7 cellular contexts compared by ENCODE assay signal in the genomic region with DNA sequence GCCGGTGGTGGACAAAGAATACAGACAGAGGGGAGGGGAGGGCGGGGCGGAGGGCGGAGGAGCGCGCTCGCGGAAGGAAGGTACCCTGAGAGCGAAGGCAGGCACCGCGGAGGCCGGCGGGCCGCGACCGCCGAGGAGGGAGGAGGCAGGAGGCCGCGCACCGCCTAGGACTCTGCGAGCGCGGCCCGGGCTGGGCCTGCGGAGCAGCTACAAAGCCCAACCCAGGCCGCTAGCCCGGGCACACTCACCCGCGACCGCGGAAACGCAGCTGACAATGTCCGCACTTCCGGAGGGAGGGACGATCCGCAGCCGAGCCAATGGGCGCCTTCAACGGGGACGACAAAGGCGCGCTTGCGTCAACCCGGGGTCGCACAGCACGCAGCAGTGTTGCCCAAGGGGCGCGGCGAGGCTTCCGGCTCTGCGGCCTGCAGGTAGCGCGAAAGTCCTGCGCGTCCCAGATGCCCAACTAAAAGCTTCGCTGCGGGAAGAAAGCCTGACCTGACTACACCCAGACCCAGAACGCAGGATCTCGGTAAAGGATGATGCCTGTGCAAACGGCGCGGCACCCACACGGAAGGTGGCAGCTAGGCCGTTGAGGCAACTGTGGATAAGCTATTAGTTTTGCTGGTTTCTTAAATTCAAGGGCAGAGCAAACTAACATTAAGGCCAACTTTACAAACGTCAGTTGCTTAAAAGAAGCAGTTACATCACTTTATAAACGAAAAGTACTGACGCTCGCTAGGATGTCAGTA. TPM values are rescaled to one million over a fixed set of nuclear protein-coding genes. Genes with fewer than 3 reads are reported as not detected.
A peak's percentile ranks its signal among the peaks of the same experiment; 100 is the strongest.
DNase-seq lines count a peak whose midpoint lies in the region; ATAC-seq, FAIRE-seq and TF ChIP-seq lines count a peak whose summit lies in the region.

Gene C18orf32, minus strand, starts transcription at position 276 of the 752 bp plus-strand sequence. CDS start 3,486 bp downstream, outside the sequence.

- H3K9me3 ChIP-seq in astrocyte (ENCODE audit: insufficient read depth, low read depth, low read length) (no peaks in the 10 kb centered on the region), hepatocyte (ENCODE audit: low read depth) (no peaks in the 10 kb centered on the region)

- H3K27me3 ChIP-seq in astrocyte (ENCODE audit: insufficient read depth, low read length), result no peaks in the 10 kb centered on the region
- H3K27me3 ChIP-seq in hepatocyte, result no peaks in the 10 kb centered on the region

- peaks cover 48% of the 10 kb centered on the region for H3K36me3 ChIP-seq in astrocyte (ENCODE audit: insufficient read depth, low read length)
- H3K36me3 ChIP-seq in hepatocyte (replicated peaks; ENCODE audit: insufficient read depth, low read depth), result peaks cover 7% of the 10 kb centered on the region

- peak within 1 kb of the TSS; percentile 77 for H3K27ac ChIP-seq in astrocyte (ENCODE audit: low read depth, low read length)
- peak within 1 kb of the TSS; percentile 93 for H3K27ac ChIP-seq in hepatocyte

- WGBS in hepatocyte (ENCODE audit: low lambda C conversion rate, missing lambda C conversion rate), result 5% methylated on average over 60 of the region's 68 CpGs

- TF ChIP-seq CTCF in astrocyte (IDR thresholded peaks at IDR 0.05; ENCODE audit: insufficient read depth, low read depth, low read length), result no peak
- TF ChIP-seq CTCF in hepatocyte (IDR thresholded peaks at IDR 0.05; ENCODE audit: poor library complexity), result no peak

- peak; percentile 29 for FAIRE-seq in astrocyte (lab: Jason Lieb, UNC)

- H3K4me2 ChIP-seq in astrocyte (ENCODE audit: low read length) (peak within 1 kb of the TSS; percentile 94), hepatocyte (peak within 1 kb of the TSS; percentile 81)

- H3K27ac Mint-ChIP-seq in astrocyte (ENCODE audit: unreplicated experiment), result peak within 1 kb of the TSS; percentile 93

- H3K4me1 ChIP-seq in astrocyte (ENCODE audit: insufficient read depth, low read length) (peaks cover 35% of the 10 kb centered on the region), hepatocyte (ENCODE audit: insufficient read depth) (peaks cover 27% of the 10 kb centered on the region)

- ATAC-seq in GM18505 (IDR thresholded peaks at IDR 0.05; ENCODE audit: unreplicated experiment) (peak; percentile 90), HG02973 (IDR thresholded peaks at IDR 0.05; ENCODE audit: unreplicated experiment) (peak; percentile 90)

- peaks cover 62% of the 10 kb centered on the region for H3K79me2 ChIP-seq in astrocyte (ENCODE audit: insufficient read depth, low read length)
- H3K79me2 ChIP-seq in hepatocyte, result peaks cover 64% of the 10 kb centered on the region

- peaks cover 29% of the 10 kb centered on the region for H3K36me3 Mint-ChIP-seq in astrocyte (ENCODE audit: low read depth, unreplicated experiment)

- H3K4me3 Mint-ChIP-seq in astrocyte (ENCODE audit: unreplicated experiment), result peak within 1 kb of the TSS; percentile 100

- H2AFZ ChIP-seq in astrocyte (ENCODE audit: low read depth, low read length), result peak within 1 kb of the TSS; percentile 64
- peak within 1 kb of the TSS; percentile 42 for H2AFZ ChIP-seq in hepatocyte

- H3K4me3 ChIP-seq in astrocyte (ENCODE audit: insufficient read depth, low read depth, low read length) (peak within 1 kb of the TSS; percentile 91), hepatocyte (peak within 1 kb of the TSS; percentile 61)

- H3K27me3 Mint-ChIP-seq in astrocyte (ENCODE audit: low read depth, unreplicated experiment), result no peaks in the 10 kb centered on the region

- TF ChIP-seq POLR2A in GM18505 (IDR thresholded peaks at IDR 0.05; ENCODE audit: borderline replicate concordance, extremely low read depth, insufficient read depth, insufficient read length), result peak; percentile 97

- H3K9ac ChIP-seq in astrocyte (ENCODE audit: low read length), result peak within 1 kb of the TSS; percentile 92

- no peaks in the 10 kb centered on the region for H3K9me3 Mint-ChIP-seq in astrocyte (ENCODE audit: unreplicated experiment)

- DNase-seq in NCI-H2029 (lab: John Stamatoyannopoulos, UW) (peak; percentile 85), T-helper 22 cell (ENCODE audit: low read depth) (peak; percentile 92), astrocyte (ENCODE audit: low read depth) (peak; percentile 92), hepatocyte (ENCODE audit: low spot score) (peak; percentile 95), retina (peak; percentile 97)

- peaks cover 54% of the 10 kb centered on the region for H4K20me1 ChIP-seq in astrocyte (ENCODE audit: insufficient read depth, low read length)
- H4K20me1 ChIP-seq in hepatocyte (ENCODE audit: insufficient read depth, poor library complexity, severe bottlenecking), result peaks cover 12% of the 10 kb centered on the region

- H3K4me1 Mint-ChIP-seq in astrocyte (ENCODE audit: low read depth, unreplicated experiment), result peaks cover 28% of the 10 kb centered on the region

- H3K9me2 ChIP-seq in hepatocyte (replicated peaks; ENCODE audit: insufficient read depth), result no peaks in the 10 kb centered on the region

RNA-seq across cellular contexts. Expression of gene C18orf32, which starts in this region (rescaled TPM):
- total RNA-seq in astrocyte (40.0 and 40.3 TPM in 2 replicates), hepatocyte (74.0 and 77.9 TPM in 2 replicates)
- 86.1 and 105 TPM in 2 replicates for polyA plus RNA-seq in hepatocyte

Comparison
In these comparisons a context has a peak if more than half of its experiments do, and no peak if none do; other contexts are left out.
1. Peak in every context shown above with its lines: DNase-seq, ATAC-seq, H3K4me3 ChIP-seq and H3K27ac ChIP-seq.